ENCODE assay signal across 9 cellular contexts in genomic region chr19:46950526-46951235, GRCh38.
DNase-seq lines count a peak whose midpoint lies in the region; ATAC-seq and TF ChIP-seq lines count a peak whose summit lies in the region.
"Had no signal": no experiment of that assay in that cellular context is flagged by ENCODE, and none has a peak within 500 bp of the region (broad histone marks: within the 10 kb centered on the region; RNA-seq: fewer than 3 reads in every experiment).

No MANE protein-coding gene starts in this region.

- peak overlapping the region; percentile 38; the same call in 1 of the 2 replicates for H3K4me3 ChIP-seq in ACC112 (ENCODE audit: low read depth, low read length)
- H3K4me3 ChIP-seq in lower leg skin (ENCODE audit: low read depth, poor library complexity, severe bottlenecking): no peak overlapping the region

- no peak for TF ChIP-seq CTCF in lower leg skin (IDR thresholded peaks at IDR 0.05)

- peak overlapping the region in 6 of 10 donors; percentile 11 to 80 (median 26) for H3K27ac Mint-ChIP-seq in naive thymus-derived CD8-positive, alpha-beta T cell

- no peak for ATAC-seq in naive thymus-derived CD8-positive, alpha-beta T cell

- H3K36me3 Mint-ChIP-seq in naive thymus-derived CD8-positive, alpha-beta T cell: peaks cover 0 to 5% (median 0%) of the 10 kb centered on the region in 3 donors

- TF ChIP-seq POLR2A in erythroblast (IDR thresholded peaks at IDR 0.05; ENCODE audit: low read length) (no peak), lower leg skin (IDR thresholded peaks at IDR 0.05) (no peak)

- peaks cover 19 to 62% (median 38%) of the 10 kb centered on the region in 4 donors for H3K4me1 Mint-ChIP-seq in naive thymus-derived CD8-positive, alpha-beta T cell

- H2AFZ ChIP-seq in ACC112 (ENCODE audit: low read length, unreplicated experiment): no peak overlapping the region

- POLR2A ChIA-PET in naive thymus-derived CD8-positive, alpha-beta T cell (lab: Charles Lee): no interaction called here

- H3K27ac ChIP-seq in ACC112 (ENCODE audit: low read depth, low read length) (peak overlapping the region; percentile 98), angular gyrus (ENCODE audit: low read depth, low read length) (peak overlapping the region; percentile 11)

- H3K4me1 ChIP-seq in ACC112 (ENCODE audit: control insufficient read depth, insufficient read depth, low read length, unreplicated experiment): peaks cover 67% of the 10 kb centered on the region

- H3K27me3 ChIP-seq in ACC112 (ENCODE audit: insufficient read depth, low read length): no peaks in the 10 kb centered on the region

- DNase-seq in HT-29 (ENCODE audit: low spot score): peak; percentile 29
- DNase-seq in naive thymus-derived CD8-positive, alpha-beta T cell: no peak
- DNase-seq in SK-N-DZ (ENCODE audit: low spot score): no peak
- no peak for DNase-seq in erythroblast (lab: John Stamatoyannopoulos, UW)
- DNase-seq in lower leg skin (ENCODE audit: low spot score in 2 of 2): no peak
- no peak for DNase-seq in NCI-H2081 treated with DMSO at 0.1 percent for 48 hours (lab: John Stamatoyannopoulos, UW)
- DNase-seq: NCI-H1092 had no signal

- peak overlapping the region in 1 of 10 donors; percentile 40 for H3K4me3 Mint-ChIP-seq in naive thymus-derived CD8-positive, alpha-beta T cell

- intact Hi-C loops in lower leg skin (cut with DNase I; ENCODE audit: low total_unique reads): no loop called here

- peaks cover 54% of the 10 kb centered on the region for H3K79me2 ChIP-seq in ACC112 (ENCODE audit: control insufficient read depth, insufficient read depth, low read length, unreplicated experiment)

- 0 out of 2 replicates have a peak, but pooled peaks cover 5% of the 10 kb centered on the region for H3K36me3 ChIP-seq in ACC112 (ENCODE audit: insufficient read depth, low read length)

- no peaks in the 10 kb centered on the region for H3K27me3 Mint-ChIP-seq in naive thymus-derived CD8-positive, alpha-beta T cell

- no peaks in the 10 kb centered on the region for H3K9me3 Mint-ChIP-seq in naive thymus-derived CD8-positive, alpha-beta T cell

- 69 to 71% methylated on average over 9 of the region's 9 CpGs for WGBS in lower leg skin, 2 donors
